ENCODE assay signal across 11 cellular contexts in genomic region chr1:29975036-29975694, GRCh38.
A peak's percentile ranks its signal among the peaks of the same experiment; 100 is the strongest.
DNase-seq lines count a peak whose midpoint lies in the region; ATAC-seq, FAIRE-seq and TF ChIP-seq lines count a peak whose summit lies in the region.
"Had no signal": no experiment of that assay in that cellular context is flagged by ENCODE, and none has a peak within 500 bp of the region (broad histone marks: within the 10 kb centered on the region; RNA-seq: fewer than 3 reads in every experiment).

No MANE protein-coding gene starts in this region.

- H3K9me3 Mint-ChIP-seq in chondrocyte (ENCODE audit: low read depth) = peaks cover 17% of the 10 kb centered on the region

- no peak for ATAC-seq in HG02870 (IDR thresholded peaks at IDR 0.05; ENCODE audit: unreplicated experiment)

- no peak overlapping the region for H3K27ac Mint-ChIP-seq in chondrocyte (ENCODE audit: unreplicated experiment)

- peaks cover 8% of the 10 kb centered on the region for H3K4me1 Mint-ChIP-seq in chondrocyte (ENCODE audit: low read depth)

- in situ Hi-C loops in KBM-7 (cut with MboI; ENCODE audit: low pct_unique_long_range_greater_than_20kb, low sequenced_read_pairs) = no loop called here

- peaks cover 4% of the 10 kb centered on the region for H3K27me3 Mint-ChIP-seq in chondrocyte (ENCODE audit: low read depth)

- TF ChIP-seq CTCF in bronchial epithelial cell (IDR thresholded peaks at IDR 0.05; ENCODE audit: insufficient read depth, low read length, severe bottlenecking) (no peak), chondrocyte (IDR thresholded peaks at IDR 0.05) (no peak)

- DNase-seq in GM03348 (ENCODE audit: low spot score) (peak; percentile 49), KBM-7 (peak; percentile 19), bronchial epithelial cell (ENCODE audit: low read depth) (peak; percentile 27), medulla oblongata (ENCODE audit: extremely low spot score) (peak; percentile 15), chondrocyte (ENCODE audit: low spot score) (no peak), NCI-H128 (lab: John Stamatoyannopoulos, UW; ENCODE audit: unreplicated experiment) (no peak)
- DNase-seq in stimulated activated CD4-positive, alpha-beta T cell treated with anti-CD3 and anti-CD28 coated beads, Interleukin-4, amount 100 ng/mL, for 4 hours = no peak
- DNase-seq: effector CD4-positive, alpha-beta T cell; KG1; stimulated activated CD4-positive, alpha-beta T cell treated with anti-CD3 and anti-CD28 coated beads, Interleukin-1b, Interleukin-23, amount 100 ng/mL, for 48 hours had no signal

- peaks cover 2% of the 10 kb centered on the region for H3K36me3 Mint-ChIP-seq in chondrocyte (ENCODE audit: low read depth)

- H3K36me3 ChIP-seq in bronchial epithelial cell (ENCODE audit: control insufficient read depth, insufficient read depth, low read length) = no peaks in the 10 kb centered on the region

- no peak overlapping the region for H3K4me3 ChIP-seq in bronchial epithelial cell (ENCODE audit: low read depth, low read length)

- no peak for FAIRE-seq in bronchial epithelial cell (lab: Jason Lieb, UNC)

- no peaks in the 10 kb centered on the region for H3K27me3 ChIP-seq in bronchial epithelial cell (ENCODE audit: control insufficient read depth, insufficient read depth, low read length)

- H3K4me3 Mint-ChIP-seq in chondrocyte (ENCODE audit: unreplicated experiment) = no peak overlapping the region

Comparison
In these comparisons a context has a peak if more than half of its experiments do, and no peak if none do; other contexts are left out.
1. DNase-seq: peak in GM03348 (single experiment), KBM-7 (single experiment), bronchial epithelial cell (single experiment) and medulla oblongata (single experiment); none in stimulated activated CD4-positive, alpha-beta T cell treated with anti-CD3 and anti-CD28 coated beads, Interleukin-4, amount 100 ng/mL, for 4 hours (0 of 2), chondrocyte (single experiment) and NCI-H128 (single experiment).